28 cellular contexts compared by ENCODE assay signal in genomic region chr15:34043813-34044212, GRCh38.
"Had no signal": no experiment of that assay in that cellular context is flagged by ENCODE, and none has a peak within 500 bp of the region (broad histone marks: within the 10 kb centered on the region; RNA-seq: fewer than 3 reads in every experiment).

No MANE protein-coding gene starts in this region.

- ATAC-seq: activated CD4-positive, alpha-beta T cell treated with anti-CD3 and anti-CD28 coated beads for 36 hours; heart right ventricle; left lobe of liver; lower lobe of right lung; naive thymus-derived CD8-positive, alpha-beta T cell; stimulated activated naive CD8-positive, alpha-beta T cell treated with anti-CD3 and anti-CD28 coated beads, Interleukin-15, Interleukin-2, amounts not matched to agents 100 U/mL and 50 U/mL, for 24 hours; T-cell had no signal

- H3K9me3 Mint-ChIP-seq: activated naive CD4-positive, alpha-beta T cell treated with anti-CD3 and anti-CD28 coated beads for 36 hours; T-cell had no signal

- H3K4me3 Mint-ChIP-seq: activated CD4-positive, alpha-beta T cell treated with anti-CD3 and anti-CD28 coated beads for 36 hours; activated naive CD4-positive, alpha-beta T cell treated with anti-CD3 and anti-CD28 coated beads for 36 hours; naive thymus-derived CD8-positive, alpha-beta T cell; neural progenitor cell; T-cell had no signal

- H3K4me2 ChIP-seq: neural progenitor cell had no signal

- H3K36me3 Mint-ChIP-seq: naive thymus-derived CD8-positive, alpha-beta T cell; neural progenitor cell; T-cell had no signal

- H3K27me3 ChIP-seq: colonic mucosa, esophagus squamous epithelium, heart right ventricle, right atrium auricular region, testis had no signal

- DNase-seq: activated CD4-positive, alpha-beta T cell treated with anti-CD3 and anti-CD28 coated beads for 36 hours; activated CD4-positive, alpha-beta T cell treated with anti-CD3 and anti-CD28 coated beads, Interleukin-2, amount 50 U/mL, for 48 hours; activated CD4-positive, CD25-positive, alpha-beta regulatory T cell; activated CD8-positive, alpha-beta memory T cell treated with anti-CD3 and anti-CD28 coated beads for 24 hours; activated effector memory CD4-positive, alpha-beta T cell treated with anti-CD3 and anti-CD28 coated beads, Interleukin-2, amount 50 U/mL, for 16 hours; activated naive CD4-positive, alpha-beta T cell treated with anti-CD3 and anti-CD28 coated beads for 36 hours; amniotic stem cell; cerebellar nuclear complex; colonic mucosa; effector CD8-positive, alpha-beta T cell; esophagus squamous epithelium; foreskin melanocyte; heart right ventricle; kidney glomerular epithelial cell; lower lobe of right lung; naive thymus-derived CD8-positive, alpha-beta T cell; occipital lobe; stimulated activated CD4-positive, alpha-beta T cell treated with anti-CD3 and anti-CD28 coated beads, Interleukin-15, amount 100 ng/mL, for 24 hours; stimulated activated CD4-positive, alpha-beta T cell treated with anti-CD3 and anti-CD28 coated beads, Interleukin-2, amount 100 ng/mL, for 24 hours; stimulated activated naive CD8-positive, alpha-beta T cell treated with anti-CD3 and anti-CD28 coated beads, Interleukin-15, Interleukin-2, amounts not matched to agents 100 U/mL and 50 U/mL, for 24 hours; T-cell; testis had no signal

- FAIRE-seq: endometrium, urothelium cell line had no signal

- H3K27ac Mint-ChIP-seq: activated CD4-positive, alpha-beta T cell treated with anti-CD3 and anti-CD28 coated beads for 36 hours; activated naive CD4-positive, alpha-beta T cell treated with anti-CD3 and anti-CD28 coated beads for 36 hours; neural progenitor cell; T-cell had no signal

- H3K27me3 Mint-ChIP-seq: activated CD4-positive, alpha-beta T cell treated with anti-CD3 and anti-CD28 coated beads for 36 hours; naive thymus-derived CD8-positive, alpha-beta T cell; T-cell had no signal

- H2AFZ ChIP-seq: neural progenitor cell had no signal

- H3K9ac ChIP-seq: neural progenitor cell had no signal

- H3K9me3 ChIP-seq: colonic mucosa, esophagus squamous epithelium, lower lobe of right lung, right atrium auricular region, testis had no signal

- H3K27ac ChIP-seq: colonic mucosa, epithelial cell of prostate, esophagus squamous epithelium, heart right ventricle, lower lobe of right lung, neural progenitor cell, right atrium auricular region, testis had no signal

- H3K4me3 ChIP-seq: colonic mucosa, esophagus squamous epithelium, heart right ventricle, lower lobe of right lung, neural progenitor cell, right atrium auricular region, testis had no signal

- H3K36me3 ChIP-seq: colonic mucosa, esophagus squamous epithelium, heart right ventricle, lower lobe of right lung, neural progenitor cell, right atrium auricular region had no signal
